Comparison of ENCODE assay signal across 9 cellular contexts in genomic region chr2:64698668-64699444, GRCh38. TPM values are rescaled to one million over a fixed set of nuclear protein-coding genes. Genes with fewer than 3 reads are reported as not detected.
A peak's percentile ranks its signal among the peaks of the same experiment; 100 is the strongest.
DNase-seq lines count a peak whose midpoint lies in the region; ATAC-seq and TF ChIP-seq lines count a peak whose summit lies in the region.
"Had no signal": no experiment of that assay in that cellular context is flagged by ENCODE, and none has a peak within 500 bp of the region (broad histone marks: within the 10 kb centered on the region; RNA-seq: fewer than 3 reads in every experiment).

No MANE protein-coding gene starts in this region.

- H3K9me3 ChIP-seq in right atrium auricular region = no peaks in the 10 kb centered on the region

- H3K27me3 Mint-ChIP-seq in activated CD4-positive, alpha-beta T cell treated with anti-CD3 and anti-CD28 coated beads, Interleukin-2, amount 10 ng/mL, durations not matched to agents 7 days and 5 days = no peaks in the 10 kb centered on the region

- H3K4me3 ChIP-seq in right atrium auricular region = no peak overlapping the region

- CTCF ChIA-PET in activated CD4-positive, alpha-beta T cell treated with anti-CD3 and anti-CD28 coated beads, Interleukin-2, amount 10 ng/mL, durations not matched to agents 7 days and 5 days (lab: Charles Lee) = interaction anchor here (0.7 to 1.6 kb wide), 2 partner anchors 13 to 35 kb away, joined by 3 read pairs; no protein-coding TSS in a partner anchor
- CTCF ChIA-PET in RWPE1 (lab: Yijun Ruan, JAX) = no interaction called here

- H3K36me3 Mint-ChIP-seq in activated CD4-positive, alpha-beta T cell treated with anti-CD3 and anti-CD28 coated beads, Interleukin-2, amount 10 ng/mL, durations not matched to agents 7 days and 5 days (ENCODE audit: low read depth) = peaks cover 6% of the 10 kb centered on the region

- ATAC-seq in HG02678 (IDR thresholded peaks at IDR 0.05; ENCODE audit: unreplicated experiment) = peak; percentile 87

- H3K27ac ChIP-seq in RWPE1 (no peak overlapping the region), right atrium auricular region (no peak overlapping the region)
- H3K27ac ChIP-seq: C4-2B had no signal

- POLR2A ChIA-PET in activated CD4-positive, alpha-beta T cell treated with anti-CD3 and anti-CD28 coated beads, Interleukin-2, amount 10 ng/mL, durations not matched to agents 7 days and 5 days (lab: Charles Lee) = no interaction called here
- POLR2A ChIA-PET in RWPE1 (lab: Yijun Ruan, JAX; ENCODE audit: low non-redundant PET) = no interaction called here

- no peaks in the 10 kb centered on the region for H3K36me3 ChIP-seq in right atrium auricular region

- DNase-seq in activated CD4-positive, alpha-beta T cell treated with anti-CD3 and anti-CD28 coated beads, Interleukin-2, amount 10 ng/mL, durations not matched to agents 7 days and 5 days = no peak
- no peak for DNase-seq in activated CD4-positive, alpha-beta T cell treated with anti-CD3 and anti-CD28 coated beads, Interleukin-2, amount 50 U/mL, for 48 hours
- DNase-seq in RWPE1 (ENCODE audit: low spot score) = peak; percentile 63
- peak; percentile 67 for DNase-seq in glomerular visceral epithelial cell (ENCODE audit: extremely low spot score)
- DNase-seq in right atrium auricular region (ENCODE audit: low spot score) = no peak
- no peak for DNase-seq in effector CD8-positive, alpha-beta T cell (lab: John Stamatoyannopoulos, UW)
- no peak for DNase-seq in NCI-H2029 (lab: John Stamatoyannopoulos, UW)

- TF ChIP-seq CTCF in RWPE1 (conservative IDR thresholded peaks at IDR 0.05; ENCODE audit: low read depth) = no peak
- TF ChIP-seq CTCF in right atrium auricular region (IDR thresholded peaks at IDR 0.05) = no peak

- H3K4me1 ChIP-seq in right atrium auricular region = no peaks in the 10 kb centered on the region

- no peaks in the 10 kb centered on the region for H3K27me3 ChIP-seq in right atrium auricular region

- H3K9me3 Mint-ChIP-seq in activated CD4-positive, alpha-beta T cell treated with anti-CD3 and anti-CD28 coated beads, Interleukin-2, amount 10 ng/mL, durations not matched to agents 7 days and 5 days = peaks cover 3% of the 10 kb centered on the region

- peaks cover 51% of the 10 kb centered on the region for H3K4me1 Mint-ChIP-seq in activated CD4-positive, alpha-beta T cell treated with anti-CD3 and anti-CD28 coated beads, Interleukin-2, amount 10 ng/mL, durations not matched to agents 7 days and 5 days

- H3K4me3 Mint-ChIP-seq in activated CD4-positive, alpha-beta T cell treated with anti-CD3 and anti-CD28 coated beads, Interleukin-2, amount 10 ng/mL, durations not matched to agents 7 days and 5 days = no peak overlapping the region

- H3K27ac Mint-ChIP-seq in activated CD4-positive, alpha-beta T cell treated with anti-CD3 and anti-CD28 coated beads, Interleukin-2, amount 10 ng/mL, durations not matched to agents 7 days and 5 days = peak overlapping the region; percentile 65

RNA-seq across cellular contexts. Expression of gene SERTAD2, which starts 45.1 kb away (rescaled TPM):
- 10 to 100 TPM; 16.9 to 18.7 TPM for total RNA-seq in activated CD4-positive, alpha-beta T cell treated with anti-CD3 and anti-CD28 coated beads, Interleukin-2, amount 10 ng/mL, durations not matched to agents 7 days and 5 days
- 10 to 100 TPM; 15.8 to 22.2 TPM for total RNA-seq in right atrium auricular region

Comparison
In these comparisons a context has a peak if more than half of its experiments do, and no peak if none do; other contexts are left out.
1. DNase-seq: peak in RWPE1 (single experiment) and glomerular visceral epithelial cell (single experiment); none in activated CD4-positive, alpha-beta T cell treated with anti-CD3 and anti-CD28 coated beads, Interleukin-2, amount 10 ng/mL, durations not matched to agents 7 days and 5 days (single experiment), activated CD4-positive, alpha-beta T cell treated with anti-CD3 and anti-CD28 coated beads, Interleukin-2, amount 50 U/mL, for 48 hours (0 of 2), right atrium auricular region (single experiment), effector CD8-positive, alpha-beta T cell (single experiment) and NCI-H2029 (single experiment).